Comparison of ENCODE assay signal across 15 cellular contexts in the genomic region with DNA sequence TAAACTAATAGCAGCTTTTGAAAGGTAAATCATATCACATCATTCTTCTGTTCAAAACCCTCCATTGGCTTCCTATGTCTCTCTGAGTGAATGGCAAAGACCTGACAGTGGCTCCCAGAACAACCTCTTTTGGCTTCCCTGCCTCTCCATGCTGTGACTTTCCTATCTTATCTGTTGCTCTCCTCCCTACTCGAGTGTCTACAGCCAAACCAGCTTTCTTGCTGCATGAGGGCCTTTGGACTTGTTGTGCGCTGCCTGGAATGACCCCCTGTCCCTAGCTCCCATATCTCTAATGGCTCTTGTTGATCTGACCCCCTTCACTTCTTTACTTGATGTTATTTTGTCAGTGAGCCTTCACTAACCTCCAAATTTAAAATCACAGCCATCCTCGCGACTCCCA. TPM values are rescaled to one million over a fixed set of nuclear protein-coding genes. Genes with fewer than 3 reads are reported as not detected.
DNase-seq lines count a peak whose midpoint lies in the region; ATAC-seq, FAIRE-seq and TF ChIP-seq lines count a peak whose summit lies in the region.
"Had no signal": no experiment of that assay in that cellular context is flagged by ENCODE, and none has a peak within 500 bp of the region (broad histone marks: within the 10 kb centered on the region; RNA-seq: fewer than 3 reads in every experiment).

No MANE protein-coding gene starts in this region.

- H3K4me1 ChIP-seq in CD8-positive, alpha-beta memory T cell (ENCODE audit: insufficient read depth, low read length): peaks cover 60% of the 10 kb centered on the region
- peaks cover 33 to 55% of the 10 kb centered on the region in 2 donors for H3K4me1 ChIP-seq in naive thymus-derived CD4-positive, alpha-beta T cell (ENCODE audit: control insufficient read depth in 2 of 2, insufficient read depth in 2 of 2, low read length in 2 of 2)

- peaks cover 53 to 69% (median 60%) of the 10 kb centered on the region in 3 donors for H3K4me1 Mint-ChIP-seq in CD8-positive, alpha-beta memory T cell
- peaks cover 25% of the 10 kb centered on the region for H3K4me1 Mint-ChIP-seq in MCF 10A (ENCODE audit: insufficient read depth, unreplicated experiment)
- H3K4me1 Mint-ChIP-seq in naive thymus-derived CD4-positive, alpha-beta T cell: peaks cover 35 to 60% (median 50%) of the 10 kb centered on the region in 7 donors

- H3K27me3 Mint-ChIP-seq in CD8-positive, alpha-beta memory T cell: peaks cover 0 to 1% of the 10 kb centered on the region in 2 donors
- no peaks in the 10 kb centered on the region for H3K27me3 Mint-ChIP-seq in MCF 10A (ENCODE audit: insufficient read depth, unreplicated experiment)
- H3K27me3 Mint-ChIP-seq in naive thymus-derived CD4-positive, alpha-beta T cell: peaks cover 0 to 17% (median 0%) of the 10 kb centered on the region in 5 donors

- H3K9me3 Mint-ChIP-seq in CD8-positive, alpha-beta memory T cell: peaks cover 0 to 9% (median 0%) of the 10 kb centered on the region in 5 donors
- H3K9me3 Mint-ChIP-seq in MCF 10A (ENCODE audit: unreplicated experiment): no peaks in the 10 kb centered on the region
- peaks cover 0 to 3% (median 0%) of the 10 kb centered on the region in 11 donors for H3K9me3 Mint-ChIP-seq in naive thymus-derived CD4-positive, alpha-beta T cell

- POLR2A ChIA-PET in CD8-positive, alpha-beta memory T cell (lab: Charles Lee): interaction anchor here (2.4 to 3.6 kb wide), 2 partner anchors 8 to 85 kb away, joined by 7 to 48 read pairs; no protein-coding TSS in a partner anchor
- POLR2A ChIA-PET in MCF 10A (lab: Yijun Ruan, JAX): interaction anchor here (0.9 to 5.7 kb wide), 7 partner anchors 10 to 199 kb away, joined by 3 to 106 read pairs (median 6); no protein-coding TSS in a partner anchor
- POLR2A ChIA-PET in naive thymus-derived CD4-positive, alpha-beta T cell (lab: Charles Lee): interaction anchor here (0.7 to 5.3 kb wide), 3 partner anchors 8 to 47 kb away, joined by 3 to 45 read pairs (median 19); no protein-coding TSS in a partner anchor

- BruUV-seq in MCF 10A (replicated peaks; lab: Mats Ljungman, UMichigan): TSS peak; percentile 10

- peak overlapping the region; percentile 76 to 97 (median 89) for H3K27ac Mint-ChIP-seq in CD8-positive, alpha-beta memory T cell
- H3K27ac Mint-ChIP-seq in MCF 10A (ENCODE audit: low read depth, unreplicated experiment): no peak overlapping the region
- peak overlapping the region in 7 of 9 donors; percentile 5 to 98 (median 28) for H3K27ac Mint-ChIP-seq in naive thymus-derived CD4-positive, alpha-beta T cell

- H3K27me3 ChIP-seq in CD8-positive, alpha-beta memory T cell (ENCODE audit: insufficient read depth, low read length, poor library complexity, severe bottlenecking): no peaks in the 10 kb centered on the region
- no peaks in the 10 kb centered on the region for H3K27me3 ChIP-seq in naive thymus-derived CD4-positive, alpha-beta T cell (ENCODE audit: control insufficient read depth in 2 of 2, insufficient read depth in 2 of 2, low read length in 2 of 2)

- no peak overlapping the region for H3K27ac ChIP-seq in CD8-positive, alpha-beta memory T cell (ENCODE audit: low read depth, low read length)
- H3K27ac ChIP-seq in naive thymus-derived CD4-positive, alpha-beta T cell (ENCODE audit: low read depth, low read length): no peak overlapping the region
- H3K27ac ChIP-seq: HL-60, neutrophil, SK-N-MC had no signal

- H3K4me3 Mint-ChIP-seq in CD8-positive, alpha-beta memory T cell: peak overlapping the region; percentile 76 to 100 (median 93)
- peak overlapping the region; percentile 10 for H3K4me3 Mint-ChIP-seq in MCF 10A (ENCODE audit: unreplicated experiment)
- H3K4me3 Mint-ChIP-seq in naive thymus-derived CD4-positive, alpha-beta T cell: peak overlapping the region; percentile 6 to 99 (median 62)

- H3K36me3 ChIP-seq in CD8-positive, alpha-beta memory T cell (ENCODE audit: insufficient read depth, low read length): no peaks in the 10 kb centered on the region
- no peaks in the 10 kb centered on the region for H3K36me3 ChIP-seq in naive thymus-derived CD4-positive, alpha-beta T cell (ENCODE audit: control insufficient read depth in 2 of 3, insufficient read depth in 3 of 3, low read length in 3 of 3)

- no peak for ATAC-seq in naive thymus-derived CD4-positive, alpha-beta T cell
- ATAC-seq in GM18498 (IDR thresholded peaks at IDR 0.05; ENCODE audit: unreplicated experiment): no peak

- peaks cover 4 to 21% (median 8%) of the 10 kb centered on the region in 3 donors for H3K36me3 Mint-ChIP-seq in CD8-positive, alpha-beta memory T cell
- H3K36me3 Mint-ChIP-seq in MCF 10A (ENCODE audit: insufficient read depth, unreplicated experiment): no peaks in the 10 kb centered on the region
- peaks cover 0 to 28% (median 0%) of the 10 kb centered on the region in 5 donors for H3K36me3 Mint-ChIP-seq in naive thymus-derived CD4-positive, alpha-beta T cell

- no peak for DNase-seq in CD8-positive, alpha-beta memory T cell
- DNase-seq in GM19239 (ENCODE audit: insufficient read length, low spot score): no peak
- no peak for DNase-seq in MCF 10A (ENCODE audit: unreplicated experiment)
- no peak for DNase-seq in naive thymus-derived CD4-positive, alpha-beta T cell
- DNase-seq in stimulated activated CD4-positive, alpha-beta T cell treated with anti-CD3 and anti-CD28 coated beads, Interleukin-1b, Interleukin-23, amount 100 ng/mL, for 48 hours: no peak
- DNase-seq in hypothalamus (lab: John Stamatoyannopoulos, UW): no peak
- no peak for DNase-seq in NOMO-1 treated with dmso at 0.1 percent for 144 hours (lab: John Stamatoyannopoulos, UW; ENCODE audit: unreplicated experiment)
- DNase-seq: DMS53; erythroblast; NCI-H526; stimulated activated naive CD4-positive, alpha-beta T cell treated with Interleukin-2 at 50 U/mL for 16 hours had no signal

- intact Hi-C loops in MCF 10A (cut with micrococcal nuclease): loop anchor here (2.0 kb wide), 1 partner anchor 132 kb away; no protein-coding TSS in a partner anchor
- intact Hi-C loops in naive thymus-derived CD4-positive, alpha-beta T cell (cut with micrococcal nuclease): loop anchor here in 1 of 2 donors (2.0 kb wide), 1 partner anchor 14 kb away; no protein-coding TSS in a partner anchor

- TF ChIP-seq CTCF in MCF 10A (IDR thresholded peaks at IDR 0.05; ENCODE audit: unreplicated experiment): no peak

- CTCF ChIA-PET in CD8-positive, alpha-beta memory T cell (lab: Charles Lee): interaction anchor here (1.2 to 4.7 kb wide), 3 partner anchors 8 to 22 kb away, joined by 3 to 40 read pairs (median 20); no protein-coding TSS in a partner anchor
- CTCF ChIA-PET in MCF 10A (lab: Yijun Ruan, JAX): interaction anchor here (1.1 kb wide), 1 partner anchor 59 kb away, joined by 3 read pairs; no protein-coding TSS in a partner anchor
- CTCF ChIA-PET in naive thymus-derived CD4-positive, alpha-beta T cell (lab: Charles Lee): interaction anchor here (0.8 to 1.4 kb wide), 3 partner anchors 9 to 107 kb away, joined by 3 to 5 read pairs (median 4); no protein-coding TSS in a partner anchor

- H3K4me3 ChIP-seq in CD8-positive, alpha-beta memory T cell (ENCODE audit: low read length): peak overlapping the region; percentile 2
- peak overlapping the region; percentile 5 for H3K4me3 ChIP-seq in naive thymus-derived CD4-positive, alpha-beta T cell (ENCODE audit: low read length)

- no peaks in the 10 kb centered on the region for H3K9me3 ChIP-seq in CD8-positive, alpha-beta memory T cell (ENCODE audit: low read length)
- no peaks in the 10 kb centered on the region for H3K9me3 ChIP-seq in naive thymus-derived CD4-positive, alpha-beta T cell (ENCODE audit: control insufficient read depth in 2 of 3, low read length in 3 of 3)
- H3K9me3 ChIP-seq: neutrophil had no signal

- peak; percentile 77 for FAIRE-seq in GM19239 (lab: Jason Lieb, UNC)

RNA-seq across cellular contexts. Expression of a gene that starts 2.5 kb away (rescaled TPM):
- total RNA-seq in CD8-positive, alpha-beta memory T cell: 10 to 100 TPM; 45.2 to 45.6 TPM
- polyA plus RNA-seq in CD8-positive, alpha-beta memory T cell: 104 TPM
- 51.2 and 67.4 TPM in 2 replicates for total RNA-seq in MCF 10A (2022)
- total RNA-seq in naive thymus-derived CD4-positive, alpha-beta T cell: 100 to 1,000 TPM in 4 of 5 experiments, 10 to 100 TPM in 1; 77.7 to 170 (median 149) TPM
- polyA plus RNA-seq in naive thymus-derived CD4-positive, alpha-beta T cell: 10 to 100 TPM; 22.4 to 29.2 TPM

Comparison
In these comparisons a context has a peak if more than half of its experiments do, and no peak if none do; other contexts are left out.
1. H3K4me3 Mint-ChIP-seq: peak in every context shown above with its lines; median percentile 93 in CD8-positive, alpha-beta memory T cell; 62 in naive thymus-derived CD4-positive, alpha-beta T cell; 10 in MCF 10A.